19 cellular contexts compared by ENCODE assay signal in genomic region chr9:128735373-128735772, GRCh38. TPM values are rescaled to one million over a fixed set of nuclear protein-coding genes. Genes with fewer than 3 reads are reported as not detected.
DNase-seq lines count a peak whose midpoint lies in the region; ATAC-seq and TF ChIP-seq lines count a peak whose summit lies in the region.
"Had no signal": no experiment of that assay in that cellular context is flagged by ENCODE, and none has a peak within 500 bp of the region (broad histone marks: within the 10 kb centered on the region; RNA-seq: fewer than 3 reads in every experiment).

No MANE protein-coding gene starts in this region.

- H3K23ac ChIP-seq in H9 (ENCODE audit: insufficient read length, low read depth, low read length): no peak overlapping the region

- no peak overlapping the region for H4K5ac ChIP-seq in H9 (ENCODE audit: insufficient read length, low read depth, low read length)

- H4K20me1 ChIP-seq in H9 (ENCODE audit: control insufficient read depth, insufficient read depth, insufficient read length): no peaks in the 10 kb centered on the region

- H3K36me3 Mint-ChIP-seq in Caco-2 (ENCODE audit: insufficient read depth, unreplicated experiment) (peaks cover 21% of the 10 kb centered on the region), neural crest cell (ENCODE audit: low read depth) (peaks cover 3% of the 10 kb centered on the region), H9 (ENCODE audit: insufficient read depth in 1 of 3, low read depth in 3 of 3) (peaks cover 2 to 34% (median 28%) of the 10 kb centered on the region in 3 experiments; a peak in 6 of 7 replicates)

- no peak overlapping the region for H3K56ac ChIP-seq in H9 (ENCODE audit: insufficient read length, low read depth, low read length)

- no peak overlapping the region for H3K14ac ChIP-seq in H9 (ENCODE audit: insufficient read depth, low read length)

- H3K4me3 Mint-ChIP-seq in Caco-2 (ENCODE audit: unreplicated experiment) (no peak overlapping the region), neural crest cell (no peak overlapping the region), H9 (no peak overlapping the region)

- POLR2A ChIA-PET in Caco-2 (lab: Charles Lee): no interaction called here

- H3K79me1 ChIP-seq in H9 (ENCODE audit: insufficient read depth, low read depth, low read length, poor library complexity, severe bottlenecking): no peaks in the 10 kb centered on the region

- H3K27ac Mint-ChIP-seq in Caco-2 (ENCODE audit: unreplicated experiment) (peak overlapping the region; percentile 29), neural crest cell (ENCODE audit: unreplicated experiment) (peak overlapping the region; percentile 89), H9 (peak overlapping the region in 1 of 3 experiments; percentile 79; a peak in 3 of 7 replicates)

- ATAC-seq in body of pancreas (no peak), HG03139 (IDR thresholded peaks at IDR 0.05; ENCODE audit: unreplicated experiment) (no peak), HG02623 (IDR thresholded peaks at IDR 0.05; ENCODE audit: unreplicated experiment) (no peak)
- ATAC-seq: foreskin keratinocyte, left cardiac atrium had no signal

- no peak overlapping the region for H3K4ac ChIP-seq in H9 (ENCODE audit: low read depth, low read length)

- H3K4me3 ChIP-seq in BE2C (ENCODE audit: low read depth, low read length): no peak overlapping the region
- no peak overlapping the region for H3K4me3 ChIP-seq in Caco-2 (ENCODE audit: low read depth, low read length)
- no peak overlapping the region for H3K4me3 ChIP-seq in body of pancreas
- H3K4me3 ChIP-seq: smooth muscle cell had no signal

- no peak overlapping the region for H2AK5ac ChIP-seq in H9 (ENCODE audit: insufficient read length, low read length)

- intact Hi-C loops in Caco-2 (cut with micrococcal nuclease; ENCODE audit: unreplicated experiment): no loop called here
- intact Hi-C loops in body of pancreas (cut with DNase I): loop anchor here (10.0 kb wide), 1 partner anchor 89 kb away; the partner anchor contains the start of gene SPOUT1

- H3K27me3 Mint-ChIP-seq in Caco-2 (ENCODE audit: insufficient read depth, unreplicated experiment) (no peaks in the 10 kb centered on the region), neural crest cell (ENCODE audit: low read depth) (no peaks in the 10 kb centered on the region), H9 (ENCODE audit: low read depth) (no peaks in the 10 kb centered on the region; the same call in 1 of the 2 replicates)

- DNase-seq in BE2C (peak; percentile 86), Caco-2 (no peak), body of pancreas (peak; percentile 32 to 56 (median 34)), neural crest cell (ENCODE audit: low read depth, low spot score) (no peak), T-helper 1 cell (no peak), H9 (no peak)
- DNase-seq: activated CD4-positive, alpha-beta T cell treated with anti-CD3 and anti-CD28 coated beads, Interleukin-2, amount 50 U/mL, for 4 hours; activated naive CD4-positive, alpha-beta T cell treated with anti-CD3 and anti-CD28 coated beads, Interleukin-2, amount 50 U/mL, for 16 hours; activated T-cell treated with anti-CD3 and anti-CD28 coated beads, Interleukin-2, amount 50 U/mL, for 1 hour; dermis blood vessel endothelial cell; foreskin keratinocyte; left cardiac atrium; NCI-H1048; stimulated activated CD8-positive, alpha-beta memory T cell treated with anti-CD3 and anti-CD28 coated beads, Interleukin-4, amount 100 ng/mL, for 48 hours; SW 1271 had no signal

- no peak overlapping the region for H3K4me2 ChIP-seq in H9 (ENCODE audit: insufficient read depth, insufficient read length, low read length)
- H3K4me2 ChIP-seq: KMS-11, smooth muscle cell had no signal

- H2BK15ac ChIP-seq in H9 (ENCODE audit: low read depth, low read length): no peak overlapping the region

- H3K4me1 Mint-ChIP-seq in Caco-2 (ENCODE audit: low read depth, unreplicated experiment) (no peaks in the 10 kb centered on the region), neural crest cell (peaks cover 8% of the 10 kb centered on the region), H9 (peaks cover 6% of the 10 kb centered on the region in 2 experiments)

- BruUV-seq in Caco-2 (replicated peaks; lab: Mats Ljungman, UMichigan): no TSS peak

- CTCF ChIA-PET in Caco-2 (lab: Charles Lee): interaction anchor here (1.1 kb wide), 2 partner anchors 11 to 29 kb away, joined by 3 to 6 read pairs; partner anchors contain the start of gene ZDHHC12

- no peak overlapping the region for H2BK5ac ChIP-seq in H9 (ENCODE audit: insufficient read length, low read length)

- H3K4me1 ChIP-seq in BE2C (peaks cover 6% of the 10 kb centered on the region), Caco-2 (no peaks in the 10 kb centered on the region), body of pancreas (peaks cover 8% of the 10 kb centered on the region), H9 (ENCODE audit: insufficient read depth, low read length) (no peaks in the 10 kb centered on the region)

- no peak overlapping the region for H2AFZ ChIP-seq in H9 (ENCODE audit: low read length)

- H3K27me3 ChIP-seq in BE2C: no peaks in the 10 kb centered on the region
- H3K27me3 ChIP-seq in Caco-2 (replicated peaks; ENCODE audit: control insufficient read depth, insufficient read depth, low read length): no peaks in the 10 kb centered on the region
- no peaks in the 10 kb centered on the region for H3K27me3 ChIP-seq in body of pancreas
- no peaks in the 10 kb centered on the region for H3K27me3 ChIP-seq in H9 (ENCODE audit: insufficient read depth, low read length)
- H3K27me3 ChIP-seq: foreskin keratinocyte had no signal

- no peaks in the 10 kb centered on the region for H3K23me2 ChIP-seq in H9 (ENCODE audit: insufficient read length, low read depth, low read length, poor library complexity, severe bottlenecking)

- no peak for TF ChIP-seq CTCF in BE2C (IDR thresholded peaks at IDR 0.05; ENCODE audit: low read depth, low read length)
- TF ChIP-seq CTCF in Caco-2 (IDR thresholded peaks at IDR 0.05; ENCODE audit: insufficient read depth in 1 of 2, low read depth in 1 of 2, low read length in 1 of 2, severe bottlenecking in 1 of 2, unreplicated experiment in 1 of 2): no peak
- no peak for TF ChIP-seq CTCF in body of pancreas (IDR thresholded peaks at IDR 0.05)
- TF ChIP-seq CTCF in neural crest cell (conservative IDR thresholded peaks at IDR 0.05): no peak
- no peak for TF ChIP-seq CTCF in H9 (conservative IDR thresholded peaks at IDR 0.05)

- no peak overlapping the region for H3K18ac ChIP-seq in H9 (ENCODE audit: insufficient read length, low read depth, low read length)

- no peak for TF ChIP-seq POLR2A in body of pancreas (IDR thresholded peaks at IDR 0.05)

- H3K79me2 ChIP-seq in H9 (ENCODE audit: insufficient read depth, low read length): no peaks in the 10 kb centered on the region

- H2BK12ac ChIP-seq in H9 (ENCODE audit: insufficient read length, low read depth, low read length): no peak overlapping the region

- H4K8ac ChIP-seq in H9 (replicated peaks; ENCODE audit: insufficient read length, low read depth, low read length): no peak overlapping the region

- H3K9me3 ChIP-seq in BE2C (no peaks in the 10 kb centered on the region), Caco-2 (no peaks in the 10 kb centered on the region), body of pancreas (no peaks in the 10 kb centered on the region), H9 (ENCODE audit: control insufficient read depth, low read depth, low read length) (no peaks in the 10 kb centered on the region)

- H3K36me3 ChIP-seq in BE2C: no peaks in the 10 kb centered on the region
- no peaks in the 10 kb centered on the region; the same call in 1 of the 2 replicates for H3K36me3 ChIP-seq in Caco-2 (ENCODE audit: control insufficient read depth, insufficient read depth, low read length)
- H3K36me3 ChIP-seq in body of pancreas (replicated peaks in 1 of 2; ENCODE audit: insufficient read depth in 1 of 2, low read depth in 2 of 2): no peaks in the 10 kb centered on the region

- H2BK20ac ChIP-seq in H9 (ENCODE audit: low read depth, low read length, poor library complexity, severe bottlenecking): no peak overlapping the region

- H3K9me3 Mint-ChIP-seq in Caco-2 (ENCODE audit: unreplicated experiment) (no peaks in the 10 kb centered on the region), neural crest cell (no peaks in the 10 kb centered on the region), H9 (no peaks in the 10 kb centered on the region)

- H3K27ac ChIP-seq in body of pancreas: no peak overlapping the region
- no peak overlapping the region for H3K27ac ChIP-seq in H9 (ENCODE audit: insufficient read length, low read depth, low read length)
- H3K27ac ChIP-seq: foreskin keratinocyte, KMS-11 had no signal

- no peak overlapping the region for H3T11ph ChIP-seq in H9 (ENCODE audit: low read length)

- H2BK120ac ChIP-seq in H9 (ENCODE audit: low read depth, low read length, poor library complexity, severe bottlenecking): no peak overlapping the region

- WGBS in body of pancreas, 2 donors: 46 to 52% methylated on average over 2 of the region's 2 CpGs
- no CpG with 5 or more reads among the region's 2 CpGs for WGBS in H9 (ENCODE audit: extremely low coverage, insufficient read length, low lambda C conversion rate)

- no peak overlapping the region for H3K9ac ChIP-seq in H9 (ENCODE audit: extremely low read depth, insufficient read length, low read length)
- H3K9ac ChIP-seq: KMS-11 had no signal

- no peak overlapping the region for H4K91ac ChIP-seq in H9 (ENCODE audit: insufficient read length, low read depth, low read length)

RNA-seq across cellular contexts. Expression of gene ZDHHC12, which starts 11.4 kb away (rescaled TPM):
- 13.5 TPM for polyA plus RNA-seq in BE2C (2012; ENCODE audit: insufficient read depth, insufficient read length, low read depth)
- total RNA-seq in Caco-2 (2022) (71.0 and 73.7 TPM in 2 replicates), body of pancreas (10 to 100 TPM; 21.1 to 64.9 TPM), neural crest cell (15.1 and 15.7 TPM in 2 replicates), H9 (2021) (42.8 and 45.8 TPM in 2 replicates)

RNA-seq across cellular contexts. Expression of gene PKN3, which starts 33.1 kb away (rescaled TPM):
- 8.3 TPM for polyA plus RNA-seq in BE2C (2012; ENCODE audit: insufficient read depth, insufficient read length, low read depth)
- total RNA-seq in Caco-2 (2022) (1.6 and 2.1 TPM in 2 replicates), body of pancreas (10 to 100 TPM in 1 of 2 donors, 1 to 10 TPM in 1; 4.9 to 10.2 TPM), neural crest cell (28.0 and 30.0 TPM in 2 replicates), H9 (2021) (23.8 and 25.0 TPM in 2 replicates)

RNA-seq across cellular contexts. Expression of gene ZER1, which starts 36.4 kb away (rescaled TPM):
- polyA plus RNA-seq in BE2C (2012; ENCODE audit: insufficient read depth, insufficient read length, low read depth): 24.4 TPM
- total RNA-seq in Caco-2 (2022): 21.7 and 28.6 TPM in 2 replicates
- 10 to 100 TPM; 25.7 to 41.9 TPM for total RNA-seq in body of pancreas
- total RNA-seq in neural crest cell: 19.1 and 19.3 TPM in 2 replicates
- 23.1 and 24.2 TPM in 2 replicates for total RNA-seq in H9 (2021)

RNA-seq across cellular contexts. Expression of gene SET, which starts 46.4 kb away (rescaled TPM):
- polyA plus RNA-seq in BE2C (2012; ENCODE audit: insufficient read depth, insufficient read length, low read depth): 442 TPM
- total RNA-seq in Caco-2 (2022) (710 and 745 TPM in 2 replicates), body of pancreas (10 to 100 TPM; 70.9 to 87.2 TPM), neural crest cell (891 and 930 TPM in 2 replicates), H9 (2021) (1,148 and 1,158 TPM in 2 replicates)

RNA-seq across cellular contexts. Expression of gene TBC1D13, which starts 51.7 kb away (rescaled TPM):
- 34.1 TPM for polyA plus RNA-seq in BE2C (2012; ENCODE audit: insufficient read depth, insufficient read length, low read depth)
- 35.6 and 39.9 TPM in 2 replicates for total RNA-seq in Caco-2 (2022)
- total RNA-seq in body of pancreas: 10 to 100 TPM; 17.5 to 19.5 TPM
- 28.9 and 32.3 TPM in 2 replicates for total RNA-seq in neural crest cell
- 27.3 and 30.3 TPM in 2 replicates for total RNA-seq in H9 (2021)

Comparison
In these comparisons a context has a peak if more than half of its experiments do, and no peak if none do; other contexts are left out.
1. DNase-seq: peak in BE2C (single experiment) and body of pancreas (4 of 4); none in Caco-2 (0 of 2), neural crest cell (single experiment), T-helper 1 cell (0 of 5) and H9 (single experiment).